In genomic region chr1:24642481-24643361, GRCh38 we compare ENCODE assay signal across 8 cellular contexts. TPM values are rescaled to one million over a fixed set of nuclear protein-coding genes. Genes with fewer than 3 reads are reported as not detected.
DNase-seq lines count a peak whose midpoint lies in the region; ATAC-seq, FAIRE-seq and TF ChIP-seq lines count a peak whose summit lies in the region.

SRRM1 (plus strand) TSS chr1:24643302; CDS start chr1:24643327, 25 bp downstream.

- peak within 1 kb of the TSS; percentile 78 to 96 (median 92) for H3K4me3 ChIP-seq in esophagus muscularis mucosa
- peak within 1 kb of the TSS; percentile 93 to 97 for H3K4me3 ChIP-seq in muscle layer of duodenum (ENCODE audit: low read depth in 1 of 2, low read length in 2 of 2)

- DNase-seq in DMS79 treated with DMSO at 0.1 percent for 48 hours (lab: John Stamatoyannopoulos, UW) (peak; percentile 100), RCC 7860 (ENCODE audit: low spot score) (peak; percentile 99), esophagus muscularis mucosa (ENCODE audit: extremely low spot score) (peak; percentile 100)
- peak; percentile 98 to 99 for DNase-seq in activated T-cell treated with anti-CD3 and anti-CD28 coated beads, Interleukin-2, amount 50 U/mL, for 72 hours
- DNase-seq in stimulated activated CD8-positive, alpha-beta memory T cell treated with anti-CD3 and anti-CD28 coated beads, Interleukin-7, amount 100 ng/mL, for 4 hours (ENCODE audit: low read depth in 2 of 2) = peak; percentile 98 to 99

- H3K27ac ChIP-seq in KOPT-K1 (ENCODE audit: low read depth, low read length, poor library complexity, severe bottlenecking) = peak within 1 kb of the TSS; percentile 94
- H3K27ac ChIP-seq in esophagus muscularis mucosa (replicated peaks in 1 of 4) = peak within 1 kb of the TSS; percentile 96 to 100 (median 99)
- H3K27ac ChIP-seq in muscle layer of duodenum (ENCODE audit: low read length) = peak within 1 kb of the TSS; percentile 99

- TF ChIP-seq EP300 in esophagus muscularis mucosa (IDR thresholded peaks at IDR 0.05) = no peak

- peak within 1 kb of the TSS; percentile 90 to 92 for H3K4me3 Mint-ChIP-seq in activated T-cell treated with anti-CD3 and anti-CD28 coated beads, Interleukin-2, amount 50 U/mL, for 72 hours

- ATAC-seq in GM21737 (IDR thresholded peaks at IDR 0.05; ENCODE audit: unreplicated experiment) = peak; percentile 90
- ATAC-seq in activated T-cell treated with anti-CD3 and anti-CD28 coated beads, Interleukin-2, amount 50 U/mL, for 72 hours (replicated peaks in 1 of 2) = peak; percentile 92 to 93

- H3K27me3 ChIP-seq in esophagus muscularis mucosa (no peaks in the 10 kb centered on the region), muscle layer of duodenum (ENCODE audit: low read depth, low read length) (no peaks in the 10 kb centered on the region)

- H3K4me1 Mint-ChIP-seq in activated T-cell treated with anti-CD3 and anti-CD28 coated beads, Interleukin-2, amount 50 U/mL, for 72 hours (ENCODE audit: low read depth) = peaks cover 66% of the 10 kb centered on the region

- peak; percentile 99 for TF ChIP-seq POLR2A in esophagus muscularis mucosa (IDR thresholded peaks at IDR 0.05; ENCODE audit: low read depth)

- peaks cover 29% of the 10 kb centered on the region for H3K36me3 ChIP-seq in KOPT-K1 (ENCODE audit: insufficient read depth, low read length)
- peaks cover 0 to 22% (median 20%) of the 10 kb centered on the region in 4 donors for H3K36me3 ChIP-seq in esophagus muscularis mucosa
- peaks cover 13 to 17% of the 10 kb centered on the region in 2 donors for H3K36me3 ChIP-seq in muscle layer of duodenum (ENCODE audit: control insufficient read depth in 1 of 2, insufficient read depth in 2 of 2, low read length in 2 of 2)

- no peaks in the 10 kb centered on the region for H3K27me3 Mint-ChIP-seq in activated T-cell treated with anti-CD3 and anti-CD28 coated beads, Interleukin-2, amount 50 U/mL, for 72 hours (ENCODE audit: low read depth)

- peaks cover 11 to 23% of the 10 kb centered on the region in 2 donors for H3K36me3 Mint-ChIP-seq in activated T-cell treated with anti-CD3 and anti-CD28 coated beads, Interleukin-2, amount 50 U/mL, for 72 hours (ENCODE audit: insufficient read depth in 2 of 2)

- H3K9me3 ChIP-seq in KOPT-K1 (ENCODE audit: insufficient read depth, low read length, poor library complexity, severe bottlenecking) = no peaks in the 10 kb centered on the region
- no peaks in the 10 kb centered on the region for H3K9me3 ChIP-seq in esophagus muscularis mucosa
- H3K9me3 ChIP-seq in muscle layer of duodenum (ENCODE audit: control insufficient read depth in 1 of 2, low read length in 2 of 2) = no peaks in the 10 kb centered on the region

- peak within 1 kb of the TSS; percentile 98 for H3K27ac Mint-ChIP-seq in activated T-cell treated with anti-CD3 and anti-CD28 coated beads, Interleukin-2, amount 50 U/mL, for 72 hours

- WGBS in esophagus muscularis mucosa = under 1% methylated on average over 30 of the region's 95 CpGs

- intact Hi-C loops in esophagus muscularis mucosa (cut with DNase I) = loop anchor here (5.0 kb wide), 1 partner anchor 225 kb away; the partner anchor contains the start of gene NIPAL3

- H3K4me1 ChIP-seq in esophagus muscularis mucosa (peaks cover 24 to 47% (median 39%) of the 10 kb centered on the region in 4 donors), muscle layer of duodenum (ENCODE audit: control insufficient read depth in 1 of 2, insufficient read depth in 2 of 2, low read length in 2 of 2) (peaks cover 14 to 21% of the 10 kb centered on the region in 2 donors)

- no peaks in the 10 kb centered on the region for H3K9me3 Mint-ChIP-seq in activated T-cell treated with anti-CD3 and anti-CD28 coated beads, Interleukin-2, amount 50 U/mL, for 72 hours

- FAIRE-seq in RCC 7860 (lab: Jason Lieb, UNC) = peak; percentile 78

- peak in 1 of 3 experiments; percentile 4 for TF ChIP-seq CTCF in esophagus muscularis mucosa (IDR thresholded peaks at IDR 0.05)

RNA-seq across cellular contexts. Expression of gene SRRM1, which starts in this region (rescaled TPM):
- total RNA-seq in activated T-cell treated with anti-CD3 and anti-CD28 coated beads, Interleukin-2, amount 50 U/mL, for 72 hours = 100 to 1,000 TPM; 187 to 223 TPM
- total RNA-seq in esophagus muscularis mucosa = 10 to 100 TPM; 61.6 to 87.6 (median 63.6) TPM

Comparison
In these comparisons a context has a peak if more than half of its experiments do, and no peak if none do; other contexts are left out.
1. Peak in every context shown above with its lines: DNase-seq, ATAC-seq, H3K4me3 ChIP-seq and H3K27ac ChIP-seq.